In the genomic region with DNA sequence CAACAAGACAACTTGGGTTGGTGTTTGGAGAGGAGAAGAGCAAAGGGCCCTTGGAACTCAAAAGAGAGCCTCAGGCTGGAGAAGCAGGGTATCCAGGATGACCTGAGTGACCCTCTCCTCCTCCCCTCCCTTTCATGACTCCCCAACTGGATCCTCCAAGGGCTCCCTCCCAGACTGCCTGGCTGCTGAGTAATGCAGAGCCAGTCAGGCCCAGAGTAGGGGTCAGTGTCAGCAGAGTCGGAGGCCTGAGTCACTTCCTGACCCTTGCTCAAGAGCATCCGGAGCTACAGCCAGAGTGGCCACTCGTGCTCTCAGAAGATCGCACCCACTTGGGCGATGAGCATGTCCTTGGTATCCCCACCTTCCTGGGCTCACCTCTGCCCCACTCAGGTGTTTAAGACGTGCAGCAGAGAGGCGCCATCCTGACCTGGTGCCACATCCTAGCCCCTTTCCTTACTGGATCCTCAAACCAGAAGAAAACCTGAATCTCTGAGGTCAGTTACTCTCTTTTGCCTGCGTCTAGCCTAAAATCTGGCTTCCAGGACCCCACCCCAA, we compare ENCODE assay signal across 1 cellular context.
TF ChIP-seq lines count a peak whose summit lies in the region.

No MANE protein-coding gene starts in this region.

TF ChIP-seq in K562, 482 proteins besides CTCF, POLR2A, EP300 and RAD21 (continued from another document):
- TF ChIP-seq, protein P1, sequence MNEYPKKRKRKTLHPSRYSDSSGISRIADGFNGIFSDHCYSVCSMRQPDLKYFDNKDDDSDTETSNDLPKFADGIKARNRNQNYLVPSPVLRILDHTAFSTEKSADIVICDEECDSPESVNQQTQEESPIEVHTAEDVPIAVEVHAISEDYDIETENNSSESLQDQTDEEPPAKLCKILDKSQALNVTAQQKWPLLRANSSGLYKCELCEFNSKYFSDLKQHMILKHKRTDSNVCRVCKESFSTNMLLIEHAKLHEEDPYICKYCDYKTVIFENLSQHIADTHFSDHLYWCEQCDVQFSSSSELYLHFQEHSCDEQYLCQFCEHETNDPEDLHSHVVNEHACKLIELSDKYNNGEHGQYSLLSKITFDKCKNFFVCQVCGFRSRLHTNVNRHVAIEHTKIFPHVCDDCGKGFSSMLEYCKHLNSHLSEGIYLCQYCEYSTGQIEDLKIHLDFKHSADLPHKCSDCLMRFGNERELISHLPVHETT (CRISPR knock-in tag; conservative IDR thresholded peaks at IDR 0.05 in 1 of 2, IDR thresholded peaks at IDR 0.05 in 1 of 2), result peak in 1 of 2 experiments; percentile 38; a peak in 1 of 4 replicates
- TF ChIP-seq CBX3 (IDR thresholded peaks at IDR 0.05; ENCODE audit: borderline replicate concordance in 1 of 2, low read length in 2 of 2), result peak in 1 of 2 experiments; percentile 63; a peak in 1 of 3 replicates
- peak; percentile 86 for TF ChIP-seq SMAD4 (CRISPR knock-in tag; conservative IDR thresholded peaks at IDR 0.05)
- 0 out of 2 replicates have a peak, but pooled peaks have one; percentile 76 for TF ChIP-seq MTA3 (IDR thresholded peaks at IDR 0.05; ENCODE audit: borderline replicate concordance)
- 0 out of 2 replicates have a peak, but pooled peaks have one; percentile 26 for TF ChIP-seq TARDBP (IDR thresholded peaks at IDR 0.05)
- TF ChIP-seq SUPT5H (IDR thresholded peaks at IDR 0.05), result peak; percentile 47; the same call in 1 of the 2 replicates
- peak; percentile 87 for TF ChIP-seq ARID1B (IDR thresholded peaks at IDR 0.05)
- 0 out of 2 replicates have a peak, but pooled peaks have one; percentile 18 for TF ChIP-seq PYGO2 (tag; IDR thresholded peaks at IDR 0.05)
- peak; percentile 92 for TF ChIP-seq SMARCE1 (IDR thresholded peaks at IDR 0.05)
- no peak for TF ChIP-seq BDP1 (IDR thresholded peaks at IDR 0.05; ENCODE audit: insufficient read depth, insufficient read length)
